Comparison of ENCODE assay signal across 8 cellular contexts in genomic region chr4:74159397-74159709, GRCh38. TPM values are rescaled to one million over a fixed set of nuclear protein-coding genes. Genes with fewer than 3 reads are reported as not detected.
DNase-seq lines count a peak whose midpoint lies in the region; ATAC-seq and TF ChIP-seq lines count a peak whose summit lies in the region.

No MANE protein-coding gene starts in this region.

- H4K20me1 ChIP-seq in SU-DHL-6 (ENCODE audit: low read depth, low read length) (no peaks in the 10 kb centered on the region), fibroblast of lung (ENCODE audit: control insufficient read depth, extremely low read depth, insufficient read depth, low read length) (no peaks in the 10 kb centered on the region)

- no peaks in the 10 kb centered on the region for H3K27me3 ChIP-seq in SU-DHL-6 (ENCODE audit: low read length)
- H3K27me3 ChIP-seq in fibroblast of lung (ENCODE audit: control insufficient read depth, insufficient read depth, low read length) = no peaks in the 10 kb centered on the region

- no peaks in the 10 kb centered on the region for H3K9me3 Mint-ChIP-seq in T-helper 2 cell treated with Interferon-gamma antibody and Interleukin-4, amounts not matched to agents 5 μg/mL and 100 μg/mL, for 36 hours
- H3K9me3 Mint-ChIP-seq in stimulated activated effector memory CD8-positive, alpha-beta T cell treated with anti-CD3 and anti-CD28 coated beads, Interleukin-12 subunit alpha, Interleukin-12 subunit beta, amount 100 ng/mL, for 72 hours = no peaks in the 10 kb centered on the region

- TF ChIP-seq CTCF in SU-DHL-6 (IDR thresholded peaks at IDR 0.05; ENCODE audit: insufficient read depth, low read length, poor library complexity, severe bottlenecking) = no peak
- no peak for TF ChIP-seq CTCF in fibroblast of lung (conservative IDR thresholded peaks at IDR 0.05 in 1 of 2, IDR thresholded peaks at IDR 0.05 in 1 of 2; ENCODE audit: low read depth in 1 of 2, low read length in 2 of 2)

- no peaks in the 10 kb centered on the region for H3K9me2 ChIP-seq in SU-DHL-6 (replicated peaks; ENCODE audit: insufficient read depth, low read length)

- no peak overlapping the region for H3K27ac ChIP-seq in SU-DHL-6 (ENCODE audit: low read depth, low read length)
- no peak overlapping the region for H3K27ac ChIP-seq in fibroblast of lung (ENCODE audit: insufficient read depth, low read length)

- H2AFZ ChIP-seq in SU-DHL-6 (ENCODE audit: low read depth, low read length, severe bottlenecking) (no peak overlapping the region), fibroblast of lung (ENCODE audit: low read length) (no peak overlapping the region)

- H3K9ac ChIP-seq in SU-DHL-6 (ENCODE audit: low read length) (peak overlapping the region; percentile 73), fibroblast of lung (ENCODE audit: insufficient read depth, low read length) (no peak overlapping the region)

- H3K4me2 ChIP-seq in SU-DHL-6 (ENCODE audit: low read depth, low read length, poor library complexity, severe bottlenecking) (peak overlapping the region; percentile 86), fibroblast of lung (ENCODE audit: extremely low read depth, insufficient read depth, low read length) (peak overlapping the region; percentile 81)

- H3K4me3 ChIP-seq in SU-DHL-6 (ENCODE audit: insufficient read depth, low read length, poor library complexity, severe bottlenecking) (peak overlapping the region; percentile 72), fibroblast of lung (replicated peaks in 1 of 4; ENCODE audit: control extremely low read depth in 1 of 4, insufficient read depth in 1 of 4, low read depth in 3 of 4, low read length in 4 of 4) (peak overlapping the region in 2 of 4 experiments; percentile 70 to 77)

- 0 out of 2 replicates have a peak, but pooled peaks cover 3% of the 10 kb centered on the region for H3K36me3 ChIP-seq in SU-DHL-6 (ENCODE audit: low read length)
- no peaks in the 10 kb centered on the region for H3K36me3 ChIP-seq in fibroblast of lung (ENCODE audit: control insufficient read depth, insufficient read depth, low read length)

- H3K4me1 Mint-ChIP-seq in T-helper 2 cell treated with Interferon-gamma antibody and Interleukin-4, amounts not matched to agents 5 μg/mL and 100 μg/mL, for 36 hours (ENCODE audit: low read depth) = peaks cover 19% of the 10 kb centered on the region
- peaks cover 35% of the 10 kb centered on the region for H3K4me1 Mint-ChIP-seq in stimulated activated effector memory CD8-positive, alpha-beta T cell treated with anti-CD3 and anti-CD28 coated beads, Interleukin-12 subunit alpha, Interleukin-12 subunit beta, amount 100 ng/mL, for 72 hours

- DNase-seq in T-helper 2 cell treated with Interferon-gamma antibody and Interleukin-4, amounts not matched to agents 5 μg/mL and 100 μg/mL, for 36 hours (ENCODE audit: low spot score) = no peak
- DNase-seq in T-helper 2 cell (no peak), fibroblast of lung (ENCODE audit: low read depth in 2 of 2) (no peak)
- no peak for DNase-seq in stimulated activated effector memory CD8-positive, alpha-beta T cell treated with anti-CD3 and anti-CD28 coated beads, Interleukin-12 subunit alpha, Interleukin-12 subunit beta, amount 100 ng/mL, for 72 hours (ENCODE audit: low spot score in 2 of 2)
- DNase-seq in activated effector memory CD4-positive, alpha-beta T cell treated with Interleukin-2 at 50 U/mL for 16 hours = no peak

- peak overlapping the region; percentile 89 for H3K4me3 Mint-ChIP-seq in T-helper 2 cell treated with Interferon-gamma antibody and Interleukin-4, amounts not matched to agents 5 μg/mL and 100 μg/mL, for 36 hours
- peak overlapping the region; percentile 79 for H3K4me3 Mint-ChIP-seq in stimulated activated effector memory CD8-positive, alpha-beta T cell treated with anti-CD3 and anti-CD28 coated beads, Interleukin-12 subunit alpha, Interleukin-12 subunit beta, amount 100 ng/mL, for 72 hours

- no peak for ATAC-seq in stimulated activated effector memory CD8-positive, alpha-beta T cell treated with anti-CD3 and anti-CD28 coated beads, Interleukin-12 subunit alpha, Interleukin-12 subunit beta, amount 100 ng/mL, for 72 hours
- no peak for ATAC-seq in GM18870 (IDR thresholded peaks at IDR 0.05; ENCODE audit: unreplicated experiment)
- ATAC-seq in GM18907 (IDR thresholded peaks at IDR 0.05; ENCODE audit: unreplicated experiment) = no peak

- H3K36me3 Mint-ChIP-seq in T-helper 2 cell treated with Interferon-gamma antibody and Interleukin-4, amounts not matched to agents 5 μg/mL and 100 μg/mL, for 36 hours (ENCODE audit: low read depth) = peaks cover 18% of the 10 kb centered on the region
- H3K36me3 Mint-ChIP-seq in stimulated activated effector memory CD8-positive, alpha-beta T cell treated with anti-CD3 and anti-CD28 coated beads, Interleukin-12 subunit alpha, Interleukin-12 subunit beta, amount 100 ng/mL, for 72 hours = peaks cover 35% of the 10 kb centered on the region

- H3K27me3 Mint-ChIP-seq in T-helper 2 cell treated with Interferon-gamma antibody and Interleukin-4, amounts not matched to agents 5 μg/mL and 100 μg/mL, for 36 hours (ENCODE audit: low read depth) = peaks cover 16% of the 10 kb centered on the region

- H3F3A ChIP-seq in SU-DHL-6 (ENCODE audit: insufficient read depth) = no peaks in the 10 kb centered on the region; the same call in 1 of the 2 replicates

- H3K4me1 ChIP-seq in fibroblast of lung (ENCODE audit: control insufficient read depth, extremely low read depth, insufficient read depth, low read length) = peaks cover 6% of the 10 kb centered on the region

- H3K9me3 ChIP-seq in SU-DHL-6 (ENCODE audit: insufficient read depth, low read length) (no peaks in the 10 kb centered on the region), fibroblast of lung (ENCODE audit: control insufficient read depth, insufficient read depth, low read depth, low read length) (no peaks in the 10 kb centered on the region)

- H3K79me2 ChIP-seq in SU-DHL-6 (ENCODE audit: insufficient read depth, low read length) (peaks cover 38% of the 10 kb centered on the region), fibroblast of lung (ENCODE audit: control insufficient read depth, insufficient read depth, low read length) (peaks cover 16% of the 10 kb centered on the region)

- no peak overlapping the region for H3K27ac Mint-ChIP-seq in T-helper 2 cell treated with Interferon-gamma antibody and Interleukin-4, amounts not matched to agents 5 μg/mL and 100 μg/mL, for 36 hours
- H3K27ac Mint-ChIP-seq in stimulated activated effector memory CD8-positive, alpha-beta T cell treated with anti-CD3 and anti-CD28 coated beads, Interleukin-12 subunit alpha, Interleukin-12 subunit beta, amount 100 ng/mL, for 72 hours = peak overlapping the region; percentile 92

RNA-seq across cellular contexts. Expression of gene MTHFD2L, which starts 1.4 kb away (rescaled TPM):
- total RNA-seq in fibroblast of lung = 12.1 and 13.0 TPM in 2 replicates
- 4.4 and 5.2 TPM in 2 replicates for polyA plus RNA-seq in fibroblast of lung
- polyA plus RNA-seq in fibroblast of lung (2012) = 3.0 and 5.1 TPM in 2 replicates
- polyA minus RNA-seq in fibroblast of lung (ENCODE audit: low replicate concordance) = 0.15 and 0.55 TPM in 2 replicates
